ENCODE assay signal across 11 cellular contexts in the genomic region with DNA sequence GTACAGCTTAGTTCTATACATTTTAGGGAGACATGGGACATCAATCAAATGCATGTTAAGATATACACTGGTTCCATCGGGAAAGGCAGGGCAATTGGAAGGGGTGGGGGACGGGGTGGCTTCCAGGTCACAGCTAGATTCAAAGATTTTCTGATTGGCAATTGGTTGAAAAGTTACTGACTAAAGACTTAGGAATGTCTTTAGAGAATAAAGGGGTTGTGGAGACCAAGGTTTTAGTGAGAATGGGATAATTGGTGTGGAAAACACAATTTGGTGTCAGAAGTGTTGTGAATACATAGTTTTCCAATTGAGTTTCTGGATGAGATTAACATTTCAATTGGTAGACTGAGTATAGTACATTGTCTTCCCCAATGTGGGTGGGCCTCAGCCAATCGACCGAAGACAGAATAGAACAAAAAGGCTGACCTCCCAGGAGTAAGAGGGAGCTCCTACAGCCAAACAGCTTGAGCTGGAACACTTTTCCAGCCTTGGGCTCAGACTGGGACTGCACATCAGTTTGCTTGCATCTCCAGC. TPM values are rescaled to one million over a fixed set of nuclear protein-coding genes. Genes with fewer than 3 reads are reported as not detected.
DNase-seq lines count a peak whose midpoint lies in the region; ATAC-seq and TF ChIP-seq lines count a peak whose summit lies in the region.
"Had no signal": no experiment of that assay in that cellular context is flagged by ENCODE, and none has a peak within 500 bp of the region (broad histone marks: within the 10 kb centered on the region; RNA-seq: fewer than 3 reads in every experiment).

No MANE protein-coding gene starts in this region.

- TF ChIP-seq EP300 in neural cell (conservative IDR thresholded peaks at IDR 0.05; ENCODE audit: poor library complexity, severe bottlenecking), result no peak

- no peaks in the 10 kb centered on the region for H3K9me3 ChIP-seq in CD4-positive, alpha-beta T cell (ENCODE audit: control insufficient read depth, low read length)
- H3K9me3 ChIP-seq in MM.1S (replicated peaks; ENCODE audit: insufficient read depth, low read length), result no peaks in the 10 kb centered on the region
- no peaks in the 10 kb centered on the region for H3K9me3 ChIP-seq in neural cell (ENCODE audit: low read length)
- H3K9me3 ChIP-seq in OCI-LY7 (ENCODE audit: low read length), result no peaks in the 10 kb centered on the region
- H3K9me3 ChIP-seq: right lobe of liver, upper lobe of right lung had no signal

- H3K4me1 Mint-ChIP-seq in CD4-positive, alpha-beta T cell (ENCODE audit: low read depth), result peaks cover 23% of the 10 kb centered on the region
- no peaks in the 10 kb centered on the region for H3K4me1 Mint-ChIP-seq in endothelial cell (ENCODE audit: unreplicated experiment)

- H3K9me2 ChIP-seq in MM.1S (replicated peaks; ENCODE audit: insufficient read depth, low read length), result no peaks in the 10 kb centered on the region
- H3K9me2 ChIP-seq in neural cell (ENCODE audit: insufficient read depth, low read length), result no peaks in the 10 kb centered on the region
- H3K9me2 ChIP-seq in OCI-LY7 (ENCODE audit: insufficient read depth, low read length), result no peaks in the 10 kb centered on the region

- peak overlapping the region; percentile 71; the same call in 1 of the 2 replicates for H3K4me3 ChIP-seq in MM.1S (ENCODE audit: low read length)
- peak overlapping the region; percentile 81 for H3K4me3 ChIP-seq in neural cell (ENCODE audit: low read length)
- no peak overlapping the region for H3K4me3 ChIP-seq in OCI-LY7 (ENCODE audit: low read depth, low read length, poor library complexity, severe bottlenecking)

- no peak for ATAC-seq in CD4-positive, alpha-beta T cell (ENCODE audit: poor library complexity)
- ATAC-seq in GM21717 (IDR thresholded peaks at IDR 0.05; ENCODE audit: unreplicated experiment) (no peak), HG02798 (IDR thresholded peaks at IDR 0.05; ENCODE audit: poor library complexity, unreplicated experiment) (no peak), omental fat pad (ENCODE audit: low FRiP score) (no peak)

- TF ChIP-seq RAD21 in neural cell (conservative IDR thresholded peaks at IDR 0.05), result no peak

- H3K4me2 ChIP-seq in MM.1S (ENCODE audit: low read depth, low read length) (peak overlapping the region; percentile 79), neural cell (ENCODE audit: low read length) (peak overlapping the region; percentile 44), OCI-LY7 (ENCODE audit: low read length) (no peak overlapping the region)

- BruUV-seq in OCI-LY7 (replicated peaks; lab: Mats Ljungman, UMichigan), result no TSS peak

- H3K36me3 Mint-ChIP-seq in CD4-positive, alpha-beta T cell (ENCODE audit: low read depth), result no peaks in the 10 kb centered on the region
- no peaks in the 10 kb centered on the region for H3K36me3 Mint-ChIP-seq in endothelial cell (ENCODE audit: low read depth, unreplicated experiment)

- H4K20me1 ChIP-seq in MM.1S (ENCODE audit: insufficient read depth, low read length), result no peaks in the 10 kb centered on the region
- H4K20me1 ChIP-seq in neural cell (ENCODE audit: insufficient read depth), result no peaks in the 10 kb centered on the region
- no peaks in the 10 kb centered on the region for H4K20me1 ChIP-seq in OCI-LY7 (ENCODE audit: insufficient read depth, low read length)

- POLR2A ChIA-PET in CD4-positive, alpha-beta T cell (lab: Charles Lee), result interaction anchor here (0.7 to 1.1 kb wide), 2 partner anchors 46 to 702 kb away, joined by 3 read pairs; a partner anchor contains a TSS
- POLR2A ChIA-PET in OCI-LY7 (lab: Charles Lee), result interaction anchor here (0.5 to 1.0 kb wide), 3 partner anchors 8 to 1059 kb away, joined by 3 read pairs; no protein-coding TSS in a partner anchor

- H3K27me3 Mint-ChIP-seq in CD4-positive, alpha-beta T cell, result peaks cover 43% of the 10 kb centered on the region
- peaks cover 4% of the 10 kb centered on the region for H3K27me3 Mint-ChIP-seq in endothelial cell (ENCODE audit: unreplicated experiment)

- peak overlapping the region; percentile 88; the same call in 1 of the 2 replicates for H2AFZ ChIP-seq in MM.1S (ENCODE audit: low read length)
- no peak overlapping the region for H2AFZ ChIP-seq in neural cell (ENCODE audit: low read depth, low read length)
- H2AFZ ChIP-seq in OCI-LY7 (ENCODE audit: low read length), result no peak overlapping the region

- no peak overlapping the region for H3K27ac ChIP-seq in CD4-positive, alpha-beta T cell (ENCODE audit: low read depth, low read length)
- H3K27ac ChIP-seq in MM.1S (ENCODE audit: low read length), result no peak overlapping the region
- H3K27ac ChIP-seq in neural cell (ENCODE audit: low read length), result no peak overlapping the region
- no peak overlapping the region for H3K27ac ChIP-seq in OCI-LY7 (ENCODE audit: low read depth, low read length, poor library complexity, severe bottlenecking)
- H3K27ac ChIP-seq: right lobe of liver, upper lobe of right lung had no signal

- H3K4me1 ChIP-seq in MM.1S (ENCODE audit: low read length) (no peaks in the 10 kb centered on the region), OCI-LY7 (ENCODE audit: insufficient read depth, low read length, poor library complexity, severe bottlenecking) (no peaks in the 10 kb centered on the region)
- H3K4me1 ChIP-seq: right lobe of liver, upper lobe of right lung had no signal

- H3K79me2 ChIP-seq in MM.1S (ENCODE audit: low read length), result no peaks in the 10 kb centered on the region
- H3K79me2 ChIP-seq in neural cell (replicated peaks; ENCODE audit: insufficient read depth, low read length), result no peaks in the 10 kb centered on the region
- H3K79me2 ChIP-seq in OCI-LY7 (ENCODE audit: insufficient read depth, low read depth, low read length), result no peaks in the 10 kb centered on the region

- H3K27ac Mint-ChIP-seq in CD4-positive, alpha-beta T cell, result no peak overlapping the region
- H3K27ac Mint-ChIP-seq in endothelial cell (ENCODE audit: unreplicated experiment), result no peak overlapping the region

- no peaks in the 10 kb centered on the region for H3F3A ChIP-seq in MM.1S (ENCODE audit: insufficient read depth, low read length)
- no peaks in the 10 kb centered on the region for H3F3A ChIP-seq in neural cell (ENCODE audit: insufficient read depth, low read length, poor library complexity, severe bottlenecking)

- H3K36me3 ChIP-seq in MM.1S (replicated peaks; ENCODE audit: insufficient read depth, low read length), result no peaks in the 10 kb centered on the region
- H3K36me3 ChIP-seq in neural cell (ENCODE audit: insufficient read depth, low read length), result no peaks in the 10 kb centered on the region
- no peaks in the 10 kb centered on the region for H3K36me3 ChIP-seq in OCI-LY7 (ENCODE audit: insufficient read depth, low read length)
- H3K36me3 ChIP-seq: upper lobe of right lung had no signal

- H3K4me3 Mint-ChIP-seq in CD4-positive, alpha-beta T cell, result peak overlapping the region; percentile 86
- H3K4me3 Mint-ChIP-seq in endothelial cell (ENCODE audit: unreplicated experiment), result peak overlapping the region; percentile 92

- intact Hi-C loops in CD4-positive, alpha-beta T cell (cut with DNase I, micrococcal nuclease), result no loop called here
- intact Hi-C loops in OCI-LY7 (cut with micrococcal nuclease; ENCODE audit: unreplicated experiment), result no loop called here

- CTCF ChIA-PET in CD4-positive, alpha-beta T cell (lab: Charles Lee), result interaction anchor here (1.4 kb wide), 1 partner anchor 9 kb away, joined by 3 read pairs; no protein-coding TSS in a partner anchor
- CTCF ChIA-PET in OCI-LY7 (lab: Charles Lee; ENCODE audit: unreplicated experiment), result no interaction called here

- TF ChIP-seq CTCF in CD4-positive, alpha-beta T cell (IDR thresholded peaks at IDR 0.05), result no peak
- no peak for TF ChIP-seq CTCF in MM.1S (IDR thresholded peaks at IDR 0.05; ENCODE audit: low read length)
- no peak for TF ChIP-seq CTCF in endothelial cell (IDR thresholded peaks at IDR 0.05; ENCODE audit: unreplicated experiment)
- no peak for TF ChIP-seq CTCF in neural cell (IDR thresholded peaks at IDR 0.05; ENCODE audit: poor library complexity, severe bottlenecking)
- TF ChIP-seq CTCF in omental fat pad (IDR thresholded peaks at IDR 0.05), result no peak
- no peak for TF ChIP-seq CTCF in OCI-LY7 (conservative IDR thresholded peaks at IDR 0.05; ENCODE audit: low read length)

- no peak for DNase-seq in CD4-positive, alpha-beta T cell
- no peak for DNase-seq in MM.1S
- no peak for DNase-seq in endothelial cell (ENCODE audit: low spot score)
- DNase-seq in omental fat pad (ENCODE audit: low spot score), result no peak
- DNase-seq in OCI-LY7 (ENCODE audit: low spot score), result no peak
- DNase-seq: activated CD8-positive, alpha-beta memory T cell treated with anti-CD3 and anti-CD28 coated beads, Interleukin-2, amount 50 U/mL, for 4 hours; right lobe of liver; upper lobe of right lung had no signal

- H3K9me3 Mint-ChIP-seq in CD4-positive, alpha-beta T cell, result no peaks in the 10 kb centered on the region
- no peaks in the 10 kb centered on the region for H3K9me3 Mint-ChIP-seq in endothelial cell (ENCODE audit: unreplicated experiment)

- H3K27me3 ChIP-seq in CD4-positive, alpha-beta T cell (ENCODE audit: control insufficient read depth, insufficient read depth, low read length), result peaks cover 24% of the 10 kb centered on the region
- H3K27me3 ChIP-seq in MM.1S (replicated peaks; ENCODE audit: insufficient read depth, low read length), result no peaks in the 10 kb centered on the region
- peaks cover 26% of the 10 kb centered on the region for H3K27me3 ChIP-seq in neural cell (ENCODE audit: insufficient read depth, low read depth, low read length)
- H3K27me3 ChIP-seq: right lobe of liver, upper lobe of right lung had no signal

- no peak overlapping the region for H3K9ac ChIP-seq in MM.1S (ENCODE audit: low read length)
- H3K9ac ChIP-seq in neural cell (ENCODE audit: low read length), result no peak overlapping the region

TF ChIP-seq in neural cell, 6 proteins besides CTCF, POLR2A, EP300 and RAD21 (continues in another document):
- TF ChIP-seq SMC3 (conservative IDR thresholded peaks at IDR 0.05; ENCODE audit: poor library complexity) (no peak), TAF1 (IDR thresholded peaks at IDR 0.05; ENCODE audit: low read depth) (no peak)

RNA-seq across cellular contexts. Expression of a gene that starts 1.0 kb away (rescaled TPM):
- not detected for total RNA-seq in CD4-positive, alpha-beta T cell
- total RNA-seq in endothelial cell (ENCODE audit: unreplicated experiment) (3.1 TPM), omental fat pad (under 1 TPM in 3 of 4 donors, not detected in 1; 0.13 to 0.56 (median 0.36) TPM), OCI-LY7 (2022) (not detected in 2 replicates)
- 3.8 and 6.9 TPM in 2 replicates for polyA plus RNA-seq in neural cell
- 2.2 and 4.7 TPM in 2 replicates for polyA minus RNA-seq in neural cell
- not detected in 2 replicates for total RNA-seq in OCI-LY7 (2014; rRNA removed; shearing (Covaris generic))
- total RNA-seq: right lobe of liver had no signal

RNA-seq across cellular contexts. Expression of a gene that starts 47.6 kb away (rescaled TPM):
- 10 to 100 TPM; 22.0 to 22.9 TPM for total RNA-seq in CD4-positive, alpha-beta T cell
- total RNA-seq in endothelial cell (ENCODE audit: unreplicated experiment) (32.6 TPM), omental fat pad (10 to 100 TPM; 70.7 to 98.0 (median 73.6) TPM), OCI-LY7 (2022) (not detected in 2 replicates)
- 45.3 and 52.4 TPM in 2 replicates for polyA plus RNA-seq in neural cell
- polyA minus RNA-seq in neural cell, result 35.1 and 47.0 TPM in 2 replicates
- total RNA-seq in OCI-LY7 (2014; rRNA removed; shearing (Covaris generic)), result not detected in 2 replicates

Comparison
In these comparisons a context has a peak if more than half of its experiments do, and no peak if none do; other contexts are left out.
1. RNA of a gene that starts 47.6 kb away (total RNA-seq): 70.7 to 98.0 TPM in omental fat pad, 32.6 TPM in endothelial cell (single experiment) and 22.0 to 22.9 TPM in CD4-positive, alpha-beta T cell; not detected in OCI-LY7; every median in the first group is over 10 times any median in the second.